In genomic region chr12:54279632-54280400, GRCh38 we compare ENCODE assay signal across 8 cellular contexts. TPM values are rescaled to one million over a fixed set of nuclear protein-coding genes. Genes with fewer than 3 reads are reported as not detected.
DNase-seq lines count a peak whose midpoint lies in the region; ATAC-seq and TF ChIP-seq lines count a peak whose summit lies in the region.

CBX5 (minus strand) TSS chr12:54280122; CDS start chr12:54257650, 22,472 bp downstream.

- peak within 1 kb of the TSS; percentile 38 to 76 for H2BK12ac ChIP-seq in mesenchymal stem cell (ENCODE audit: low read length in 2 of 2)

- H3K4ac ChIP-seq in mesenchymal stem cell (ENCODE audit: low read depth in 1 of 2, low read length in 2 of 2), result peak within 1 kb of the TSS; percentile 83 to 93

- peak within 1 kb of the TSS; percentile 99 for H3K9ac ChIP-seq in endodermal cell (ENCODE audit: extremely low read depth, low read length, poor library complexity, severe bottlenecking)
- H3K9ac ChIP-seq in mesenchymal stem cell (ENCODE audit: low read length), result peak within 1 kb of the TSS; percentile 95

- H3K27me3 Mint-ChIP-seq in endodermal cell (ENCODE audit: insufficient read depth), result no peaks in the 10 kb centered on the region

- peak within 1 kb of the TSS; percentile 86 for H2AK5ac ChIP-seq in mesenchymal stem cell (ENCODE audit: low read length, severe bottlenecking)

- WGBS in endodermal cell (ENCODE audit: insufficient coverage in 1 of 2, insufficient read length in 1 of 2), 2 experiments, result 0 to 1% methylated on average over 33 to 46 of the region's 46 CpGs
- under 1% methylated on average over 46 of the region's 46 CpGs for WGBS in mesenchymal stem cell

- no peak for TF ChIP-seq CTCF in endodermal cell (conservative IDR thresholded peaks at IDR 0.05)

- no peaks in the 10 kb centered on the region for H3K9me3 Mint-ChIP-seq in endodermal cell

- no peak within 1 kb of the TSS for H2AFZ ChIP-seq in mesenchymal stem cell (ENCODE audit: low read depth, low read length)

- H3K23ac ChIP-seq in mesenchymal stem cell (ENCODE audit: low read length in 2 of 2), result no peak within 1 kb of the TSS

- peaks cover 9% of the 10 kb centered on the region for H3K36me3 Mint-ChIP-seq in endodermal cell (ENCODE audit: low read depth)

- H3K79me1 ChIP-seq in mesenchymal stem cell (replicated peaks; ENCODE audit: low read length, poor library complexity, severe bottlenecking), result no peaks in the 10 kb centered on the region

- no peak within 1 kb of the TSS for H3K27ac Mint-ChIP-seq in endodermal cell

- DNase-seq in COLO829 (ENCODE audit: low spot score) (peak; percentile 100), HT1080 (ENCODE audit: low read depth) (peak; percentile 99), NOMO-1 (lab: John Stamatoyannopoulos, UW; ENCODE audit: unreplicated experiment in 2 of 2) (peak; percentile 98 to 99), endodermal cell (peak; percentile 100), mesenchymal stem cell (peak; percentile 100)
- peak; percentile 99 to 100 for DNase-seq in activated CD8-positive, alpha-beta memory T cell treated with anti-CD3 and anti-CD28 coated beads for 4 hours (ENCODE audit: low read depth in 2 of 2)
- peak; percentile 99 for DNase-seq in stimulated activated CD8-positive, alpha-beta memory T cell treated with anti-CD3 and anti-CD28 coated beads, Interleukin-12 subunit alpha, Interleukin-12 subunit beta, amount 100 ng/mL, for 4 hours (ENCODE audit: low read depth)

- H3K36me3 ChIP-seq in endodermal cell (ENCODE audit: control insufficient read depth, insufficient read depth, low read length) (peaks cover 40% of the 10 kb centered on the region), mesenchymal stem cell (ENCODE audit: control insufficient read depth in 1 of 2, insufficient read depth in 2 of 2, low read depth in 1 of 2, low read length in 2 of 2) (peaks cover 5 to 37% of the 10 kb centered on the region in 2 experiments)

- peak within 1 kb of the TSS; percentile 75 to 97 for H3K18ac ChIP-seq in mesenchymal stem cell (ENCODE audit: low read depth in 1 of 2, low read length in 2 of 2)

- peak within 1 kb of the TSS; percentile 92 for H3K27ac ChIP-seq in endodermal cell (ENCODE audit: low read depth, low read length)
- peak within 1 kb of the TSS; percentile 96 for H3K27ac ChIP-seq in mesenchymal stem cell (ENCODE audit: low read length, poor library complexity, severe bottlenecking)

- H2BK15ac ChIP-seq in mesenchymal stem cell (ENCODE audit: low read depth, poor library complexity, severe bottlenecking), result peak within 1 kb of the TSS; percentile 66

- peaks cover 36% of the 10 kb centered on the region for H3K4me1 Mint-ChIP-seq in endodermal cell

- H2BK5ac ChIP-seq in mesenchymal stem cell (ENCODE audit: low read depth, low read length, poor library complexity, severe bottlenecking), result peak within 1 kb of the TSS; percentile 84

- peak within 1 kb of the TSS; percentile 83 for H4K8ac ChIP-seq in mesenchymal stem cell (ENCODE audit: low read length)

- ATAC-seq in GM21367 (IDR thresholded peaks at IDR 0.05; ENCODE audit: unreplicated experiment), result peak; percentile 69

- no peaks in the 10 kb centered on the region for H3K9me3 ChIP-seq in endodermal cell (ENCODE audit: control insufficient read depth, low read length)
- no peaks in the 10 kb centered on the region for H3K9me3 ChIP-seq in mesenchymal stem cell (ENCODE audit: control insufficient read depth, low read length)

- no peaks in the 10 kb centered on the region for H3K27me3 ChIP-seq in endodermal cell (ENCODE audit: control insufficient read depth, insufficient read depth, low read length, poor library complexity, severe bottlenecking)
- no peaks in the 10 kb centered on the region for H3K27me3 ChIP-seq in mesenchymal stem cell (ENCODE audit: control insufficient read depth in 1 of 2, insufficient read depth in 1 of 2, low read length in 2 of 2)

- H3K14ac ChIP-seq in mesenchymal stem cell (ENCODE audit: low read length in 2 of 2), result peak within 1 kb of the TSS in 1 of 2 experiments; percentile 82

- H3K4me1 ChIP-seq in endodermal cell (ENCODE audit: control insufficient read depth, insufficient read depth, low read length) (peaks cover 5% of the 10 kb centered on the region), mesenchymal stem cell (ENCODE audit: control insufficient read depth, insufficient read depth, low read depth, low read length) (peaks cover 5% of the 10 kb centered on the region)

- H2BK120ac ChIP-seq in mesenchymal stem cell (ENCODE audit: low read depth, low read length), result peak within 1 kb of the TSS; percentile 57

- H3K4me3 Mint-ChIP-seq in endodermal cell, result no peak within 1 kb of the TSS

- peak within 1 kb of the TSS; percentile 75 for H3K4me2 ChIP-seq in mesenchymal stem cell (ENCODE audit: low read length, poor library complexity, severe bottlenecking)

- peak within 1 kb of the TSS; percentile 89 for H4K91ac ChIP-seq in mesenchymal stem cell (ENCODE audit: low read length)

- H3K4me3 ChIP-seq in endodermal cell (ENCODE audit: low read length), result peak within 1 kb of the TSS; percentile 94
- H3K4me3 ChIP-seq in mesenchymal stem cell (ENCODE audit: insufficient read depth in 1 of 2, low read depth in 1 of 2, low read length in 2 of 2), result peak within 1 kb of the TSS; percentile 75 to 88

RNA-seq across cellular contexts. Expression of gene CBX5, which starts in this region (rescaled TPM):
- 55.9 and 67.6 TPM in 2 replicates for total RNA-seq in HT1080 (2014; rRNA removed; shearing (Covaris generic))
- polyA plus RNA-seq in HT1080 (2015; cell fraction: cytosol; rRNA removed), result 30.8 and 34.9 TPM in 2 replicates
- 43.5 and 49.9 TPM in 2 replicates for polyA plus RNA-seq in HT1080 (2015; cell fraction: nucleus; rRNA removed)
- total RNA-seq in endodermal cell, result 100 to 1,000 TPM; 230 to 341 TPM
- 106 TPM for polyA plus RNA-seq in endodermal cell (2013, experiment 1 of 2)
- polyA plus RNA-seq in endodermal cell (2013, experiment 2 of 2), result 117 TPM
- 34.7 TPM for polyA plus RNA-seq in mesenchymal stem cell (2013, experiment 1 of 2)
- 34.1 TPM for polyA plus RNA-seq in mesenchymal stem cell (2013, experiment 2 of 2)

Comparison
In these comparisons a context has a peak if more than half of its experiments do, and no peak if none do; other contexts are left out.
1. Peak in every context shown above with its lines: DNase-seq, ATAC-seq, H3K4me3 ChIP-seq and H3K27ac ChIP-seq.